Comparison of ENCODE assay signal across 14 cellular contexts in genomic region chr1:110774398-110774797, GRCh38.
A peak's percentile ranks its signal among the peaks of the same experiment; 100 is the strongest.
DNase-seq lines count a peak whose midpoint lies in the region; ATAC-seq and TF ChIP-seq lines count a peak whose summit lies in the region.
"Had no signal": no experiment of that assay in that cellular context is flagged by ENCODE, and none has a peak within 500 bp of the region (broad histone marks: within the 10 kb centered on the region; RNA-seq: fewer than 3 reads in every experiment).

No MANE protein-coding gene starts in this region.

- intact Hi-C loops in MCF 10A (cut with micrococcal nuclease) = no loop called here
- intact Hi-C loops in breast epithelium (cut with DNase I; ENCODE audit: low total_unique reads) = loop anchor here (5.0 kb wide), 1 partner anchor 137 kb away; no protein-coding TSS in a partner anchor
- intact Hi-C loops in left ventricle myocardium superior (cut with micrococcal nuclease) = no loop called here

- H3K36me3 ChIP-seq in breast epithelium = no peaks in the 10 kb centered on the region
- H3K36me3 ChIP-seq in right atrium auricular region = no peaks in the 10 kb centered on the region
- H3K36me3 ChIP-seq: BE2C, HAP-1 had no signal

- H3K27ac ChIP-seq in breast epithelium (no peak overlapping the region), right atrium auricular region (no peak overlapping the region)
- H3K27ac ChIP-seq: GM23248 had no signal

- no peak overlapping the region for H3K27ac Mint-ChIP-seq in MCF 10A (ENCODE audit: low read depth, unreplicated experiment)
- H3K27ac Mint-ChIP-seq: CD4-positive, alpha-beta T cell had no signal

- H3K4me1 ChIP-seq in breast epithelium = peaks cover 3% of the 10 kb centered on the region in 2 donors
- no peaks in the 10 kb centered on the region for H3K4me1 ChIP-seq in right atrium auricular region
- H3K4me1 ChIP-seq: BE2C, Caco-2, HAP-1 had no signal

- H3K27me3 ChIP-seq in breast epithelium (no peaks in the 10 kb centered on the region), right atrium auricular region (no peaks in the 10 kb centered on the region)
- H3K27me3 ChIP-seq: BE2C had no signal

- DNase-seq in MCF 10A (ENCODE audit: unreplicated experiment) (peak; percentile 4), breast epithelium (ENCODE audit: low spot score in 2 of 2) (no peak), left ventricle myocardium superior (no peak), right atrium auricular region (ENCODE audit: low spot score) (no peak), middle frontal gyrus (ENCODE audit: extremely low spot score, low spot score) (peak; percentile 26), AG08395 (ENCODE audit: low spot score) (no peak)
- DNase-seq: 8988T; BE2C; C1 segment of cervical spinal cord; Caco-2; CD4-positive, alpha-beta T cell; GM23248 had no signal

- no peaks in the 10 kb centered on the region for H3K4me1 Mint-ChIP-seq in MCF 10A (ENCODE audit: insufficient read depth, unreplicated experiment)

- CTCF ChIA-PET in MCF 10A (lab: Yijun Ruan, JAX) = interaction anchor here (0.8 to 2.0 kb wide), 6 partner anchors 9 to 201 kb away, joined by 3 to 11 read pairs (median 4); no protein-coding TSS in a partner anchor

- no peak for TF ChIP-seq CTCF in MCF 10A (IDR thresholded peaks at IDR 0.05; ENCODE audit: unreplicated experiment)
- TF ChIP-seq CTCF in breast epithelium (IDR thresholded peaks at IDR 0.05) = no peak
- TF ChIP-seq CTCF in right atrium auricular region (IDR thresholded peaks at IDR 0.05) = no peak

- no peak overlapping the region for H3K4me3 Mint-ChIP-seq in MCF 10A (ENCODE audit: unreplicated experiment)
- H3K4me3 Mint-ChIP-seq: CD4-positive, alpha-beta T cell had no signal

- H3K27me3 Mint-ChIP-seq in MCF 10A (ENCODE audit: insufficient read depth, unreplicated experiment) = peaks cover 42% of the 10 kb centered on the region
- H3K27me3 Mint-ChIP-seq: CD4-positive, alpha-beta T cell had no signal

- POLR2A ChIA-PET in MCF 10A (lab: Yijun Ruan, JAX) = no interaction called here

- no peaks in the 10 kb centered on the region for H3K9me3 ChIP-seq in breast epithelium
- H3K9me3 ChIP-seq in right atrium auricular region = no peaks in the 10 kb centered on the region
- H3K9me3 ChIP-seq: BE2C, Caco-2, HAP-1 had no signal

- BruUV-seq in MCF 10A (replicated peaks; lab: Mats Ljungman, UMichigan) = no TSS peak

- H3K9me3 Mint-ChIP-seq in MCF 10A (ENCODE audit: unreplicated experiment) = no peaks in the 10 kb centered on the region
- H3K9me3 Mint-ChIP-seq: CD4-positive, alpha-beta T cell had no signal

- no peaks in the 10 kb centered on the region for H3K36me3 Mint-ChIP-seq in MCF 10A (ENCODE audit: insufficient read depth, unreplicated experiment)

- ATAC-seq in left ventricle myocardium superior = peak; percentile 29
- ATAC-seq in GM21390 (IDR thresholded peaks at IDR 0.05; ENCODE audit: unreplicated experiment) = no peak

- no peak for TF ChIP-seq POLR2A in breast epithelium (IDR thresholded peaks at IDR 0.05)

- H3K4me3 ChIP-seq in breast epithelium = no peak overlapping the region
- H3K4me3 ChIP-seq in right atrium auricular region = no peak overlapping the region
- H3K4me3 ChIP-seq: GM23248, HAP-1 had no signal

Comparison
In these comparisons a context has a peak if more than half of its experiments do, and no peak if none do; other contexts are left out.
1. DNase-seq: peak in MCF 10A (single experiment) and middle frontal gyrus (single experiment); none in breast epithelium (0 of 2), left ventricle myocardium superior (single experiment), right atrium auricular region (single experiment) and AG08395 (single experiment).